In genomic region chr4:99248714-99249113, GRCh38 we compare ENCODE assay signal across 20 cellular contexts. TPM values are rescaled to one million over a fixed set of nuclear protein-coding genes. Genes with fewer than 3 reads are reported as not detected.
DNase-seq lines count a peak whose midpoint lies in the region; TF ChIP-seq lines count a peak whose summit lies in the region.
"Had no signal": no experiment of that assay in that cellular context is flagged by ENCODE, and none has a peak within 500 bp of the region (broad histone marks: within the 10 kb centered on the region; RNA-seq: fewer than 3 reads in every experiment).

No MANE protein-coding gene starts in this region.

- H3F3A ChIP-seq in MM.1S (ENCODE audit: insufficient read depth, low read length), result no peaks in the 10 kb centered on the region

- no peak overlapping the region for H2BK5ac ChIP-seq in mesendoderm (ENCODE audit: low read length)

- no peak overlapping the region for H2AFZ ChIP-seq in MM.1S (ENCODE audit: low read length)

- H4K8ac ChIP-seq in mesendoderm (ENCODE audit: low read depth, low read length), result no peak overlapping the region

- no peak overlapping the region for H3K18ac ChIP-seq in mesendoderm (ENCODE audit: low read length)

- no peaks in the 10 kb centered on the region for H3K79me1 ChIP-seq in mesendoderm (ENCODE audit: low read length)

- H3K4ac ChIP-seq in mesendoderm (ENCODE audit: low read depth, low read length), result no peak overlapping the region

- H2BK120ac ChIP-seq in mesendoderm (ENCODE audit: low read depth, low read length), result no peak overlapping the region

- H3K27me3 ChIP-seq in ascending aorta (no peaks in the 10 kb centered on the region), tibial artery (no peaks in the 10 kb centered on the region), MM.1S (replicated peaks; ENCODE audit: insufficient read depth, low read length) (no peaks in the 10 kb centered on the region), mesendoderm (ENCODE audit: insufficient read depth, low read length, poor library complexity) (no peaks in the 10 kb centered on the region)
- H3K27me3 ChIP-seq: MG63, SJSA1 had no signal

- H3K4me1 ChIP-seq in ascending aorta, result peaks cover 0 to 8% of the 10 kb centered on the region in 2 donors
- peaks cover 0 to 30% (median 7%) of the 10 kb centered on the region in 4 donors for H3K4me1 ChIP-seq in tibial artery
- H3K4me1 ChIP-seq in MM.1S (ENCODE audit: low read length), result no peaks in the 10 kb centered on the region
- H3K4me1 ChIP-seq in mesendoderm (ENCODE audit: control insufficient read depth, low read depth, low read length), result no peaks in the 10 kb centered on the region
- H3K4me1 ChIP-seq: SJSA1 had no signal

- H4K5ac ChIP-seq in mesendoderm (ENCODE audit: low read length), result no peak overlapping the region

- no peak overlapping the region for H3K4me2 ChIP-seq in MM.1S (ENCODE audit: low read depth, low read length)
- H3K4me2 ChIP-seq in mesendoderm (ENCODE audit: low read length), result no peak overlapping the region

- TF ChIP-seq CTCF in ascending aorta (IDR thresholded peaks at IDR 0.05) (no peak), fibroblast of pulmonary artery (IDR thresholded peaks at IDR 0.05; ENCODE audit: low read length, missing control alignments) (no peak), tibial artery (IDR thresholded peaks at IDR 0.05) (no peak), MM.1S (IDR thresholded peaks at IDR 0.05; ENCODE audit: low read length) (no peak)

- H3K79me2 ChIP-seq in MM.1S (ENCODE audit: low read length), result no peaks in the 10 kb centered on the region
- no peaks in the 10 kb centered on the region for H3K79me2 ChIP-seq in mesendoderm (ENCODE audit: control insufficient read depth, insufficient read depth, low read length)

- H3K9ac ChIP-seq in MM.1S (ENCODE audit: low read length) (no peak overlapping the region), mesendoderm (ENCODE audit: low read length) (no peak overlapping the region)

- no peaks in the 10 kb centered on the region for H3K36me3 ChIP-seq in ascending aorta
- H3K36me3 ChIP-seq in tibial artery, result no peaks in the 10 kb centered on the region
- H3K36me3 ChIP-seq in MM.1S (replicated peaks; ENCODE audit: insufficient read depth, low read length), result no peaks in the 10 kb centered on the region
- H3K36me3 ChIP-seq in mesendoderm (ENCODE audit: control insufficient read depth, insufficient read depth, low read length), result no peaks in the 10 kb centered on the region
- H3K36me3 ChIP-seq: MG63, SJSA1 had no signal

- no peak overlapping the region for H3K23ac ChIP-seq in mesendoderm (ENCODE audit: low read length)

- no peak overlapping the region for H3K56ac ChIP-seq in mesendoderm (ENCODE audit: low read length)

- H4K20me1 ChIP-seq in MM.1S (ENCODE audit: insufficient read depth, low read length), result no peaks in the 10 kb centered on the region

- H3K9me3 ChIP-seq in ascending aorta (peaks cover 0 to 17% of the 10 kb centered on the region in 2 donors), tibial artery (peaks cover 0 to 21% (median 0%) of the 10 kb centered on the region in 3 donors), MM.1S (replicated peaks; ENCODE audit: insufficient read depth, low read length) (no peaks in the 10 kb centered on the region)
- H3K9me3 ChIP-seq: MG63, SJSA1 had no signal

- peak; percentile 0 for DNase-seq in HS-5 (ENCODE audit: low read depth)
- DNase-seq in ascending aorta (ENCODE audit: low spot score in 2 of 2), result no peak
- peak; percentile 18 for DNase-seq in fibroblast of pulmonary artery (ENCODE audit: low read depth)
- no peak for DNase-seq in tibial artery
- no peak for DNase-seq in MM.1S
- no peak for DNase-seq in mesendoderm
- DNase-seq in NCI-H1092 treated with DMSO at 0.1 percent for 48 hours (lab: John Stamatoyannopoulos, UW), result no peak
- DNase-seq: CD4-positive, alpha-beta memory T cell; DMS79 treated with DMSO at 0.1 percent for 48 hours; GDM1; HCEC 1CT; MG63; NCI-H1105 treated with DMSO at 0.1 percent for 48 hours; NCI-H1694 treated with DMSO at 0.1 percent for 48 hours; NCI-H526 treated with DMSO at 0.1 percent for 48 hours; OCI-M1; RPMI8226 had no signal

- H3K9me2 ChIP-seq in MM.1S (replicated peaks; ENCODE audit: insufficient read depth, low read length), result no peaks in the 10 kb centered on the region

- no peak overlapping the region for H2AK5ac ChIP-seq in mesendoderm (ENCODE audit: low read length)

- peak overlapping the region; percentile 79 to 82 for H3K27ac ChIP-seq in ascending aorta
- peak overlapping the region; percentile 69 to 73 for H3K27ac ChIP-seq in tibial artery
- H3K27ac ChIP-seq in MM.1S (ENCODE audit: low read length), result no peak overlapping the region
- no peak overlapping the region for H3K27ac ChIP-seq in mesendoderm (ENCODE audit: low read depth, low read length)
- H3K27ac ChIP-seq: SJSA1 had no signal

- H3K4me3 ChIP-seq in ascending aorta (no peak overlapping the region), fibroblast of pulmonary artery (replicated peaks; ENCODE audit: low read depth, low read length) (no peak overlapping the region), tibial artery (no peak overlapping the region), MM.1S (ENCODE audit: low read length) (no peak overlapping the region), mesendoderm (ENCODE audit: low read length) (no peak overlapping the region)
- H3K4me3 ChIP-seq: GM12878, MG63, SJSA1 had no signal

- WGBS in mesendoderm (ENCODE audit: extremely low coverage, insufficient coverage, low lambda C conversion rate), result no CpG with 5 or more reads among the region's 1 CpG

- intact Hi-C loops in ascending aorta (cut with DNase I) (loop anchor here (5.0 kb wide), 4 partner anchors 41 to 154 kb away; no protein-coding TSS in a partner anchor), tibial artery (cut with DNase I; ENCODE audit: low total_unique reads) (loop anchor here (10.0 kb wide), 1 partner anchor 56 kb away; no protein-coding TSS in a partner anchor)

- H2BK15ac ChIP-seq in mesendoderm (replicated peaks; ENCODE audit: low read depth), result no peak overlapping the region

RNA-seq across cellular contexts. Expression of gene ADH6, which starts 29.7 kb away (rescaled TPM):
- total RNA-seq in ascending aorta, result not detected
- 0.25 TPM for polyA plus RNA-seq in mesendoderm (2013, experiment 1 of 2)
- polyA plus RNA-seq in mesendoderm (2013, experiment 2 of 2), result 0.20 TPM
- total RNA-seq: CD4-positive, alpha-beta memory T cell; GM12878; SJSA1 had no signal
- polyA plus RNA-seq: CD4-positive, alpha-beta memory T cell had no signal

RNA-seq across cellular contexts. Expression of gene ADH1A, which starts 42.1 kb away (rescaled TPM):
- not detected for total RNA-seq in ascending aorta
- not detected for polyA plus RNA-seq in mesendoderm (2013, experiment 1 of 2)
- polyA plus RNA-seq in mesendoderm (2013, experiment 2 of 2), result not detected
- total RNA-seq: CD4-positive, alpha-beta memory T cell; GM12878; SJSA1 had no signal
- polyA plus RNA-seq: BJ; CD4-positive, alpha-beta memory T cell; GM12878 had no signal

Comparison
In these comparisons a context has a peak if more than half of its experiments do, and no peak if none do; other contexts are left out.
1. DNase-seq: peak in HS-5 (single experiment) and fibroblast of pulmonary artery (single experiment); none in ascending aorta (0 of 2), tibial artery (0 of 2), MM.1S (single experiment), mesendoderm (single experiment) and NCI-H1092 treated with DMSO at 0.1 percent for 48 hours (single experiment).
2. H3K27ac ChIP-seq: peak in ascending aorta (2 of 2) and tibial artery (2 of 2); none in MM.1S (single experiment) and mesendoderm (single experiment).